In the genomic region with DNA sequence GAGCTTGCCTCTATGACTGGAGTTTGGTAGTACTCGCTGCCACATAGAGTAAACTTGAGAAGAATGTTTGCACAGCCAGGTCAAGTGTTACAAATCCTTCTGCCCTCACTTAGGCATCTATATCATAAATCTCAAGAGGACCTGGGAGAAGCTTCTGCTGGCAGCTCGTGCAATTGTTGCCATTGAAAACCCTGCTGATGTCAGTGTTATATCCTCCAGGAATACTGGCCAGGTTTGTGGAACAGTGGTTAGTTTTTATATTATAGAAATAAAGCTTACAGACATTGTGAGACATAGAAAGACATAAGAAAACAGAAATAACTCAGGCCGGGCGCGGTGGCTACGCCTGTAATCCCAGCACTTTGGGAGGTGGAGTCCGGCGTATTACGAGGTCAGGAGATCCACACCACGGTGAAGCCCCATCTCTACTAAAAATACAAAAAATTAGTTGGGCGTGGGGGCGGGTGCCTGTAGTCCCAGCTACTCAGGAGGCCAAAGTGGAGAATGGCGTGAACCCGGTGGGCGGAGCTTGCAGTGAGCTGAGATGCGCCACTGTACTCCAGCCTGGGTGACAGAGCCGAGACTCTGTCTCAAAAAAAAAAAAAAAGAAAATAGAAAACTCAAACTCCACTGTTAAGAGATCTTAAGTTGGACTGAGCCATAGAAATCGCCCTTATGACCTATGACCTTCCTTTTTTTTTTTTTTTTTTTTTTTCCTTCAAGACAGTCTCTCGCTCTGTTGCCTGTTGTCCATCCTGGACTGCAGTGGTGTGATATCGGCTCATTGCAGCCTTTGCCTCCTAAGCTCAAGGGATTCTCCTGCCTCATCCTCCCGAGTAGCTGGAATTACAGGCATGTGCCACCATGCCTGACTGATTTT, we compare ENCODE assay signal across 1 cellular context.
TF ChIP-seq lines count a peak whose summit lies in the region.

No MANE protein-coding gene starts in this region.

TF ChIP-seq in endothelial cell of umbilical vein, 7 proteins besides CTCF, POLR2A, EP300 and RAD21:
- TF ChIP-seq MYC (IDR thresholded peaks at IDR 0.05; ENCODE audit: low read depth, low read length) (no peak), FOS (IDR thresholded peaks at IDR 0.05; ENCODE audit: borderline replicate concordance, insufficient read depth, low read length) (no peak)
TF ChIP-seq in endothelial cell of umbilical vein: peak in this region for 0.
